ENCODE assay signal across 10 cellular contexts in the genomic region with DNA sequence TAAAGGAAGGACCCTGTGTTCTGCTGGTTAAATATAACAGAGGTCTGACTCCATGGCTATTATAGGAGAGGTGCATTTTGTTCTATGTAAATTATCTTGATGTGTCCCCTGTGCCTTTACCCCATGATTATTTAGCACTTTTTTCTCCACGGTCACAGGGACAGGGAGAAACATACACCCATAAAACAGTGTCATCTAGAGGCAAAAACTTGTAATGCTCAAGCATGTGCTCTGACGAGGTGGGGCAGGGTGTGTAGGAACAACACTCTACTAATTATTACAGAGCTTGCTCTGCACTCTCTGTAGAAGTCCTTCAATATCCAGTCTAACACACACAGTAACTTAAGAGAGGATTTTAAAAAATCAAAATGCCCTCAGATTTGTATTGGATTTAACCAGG.
DNase-seq lines count a peak whose midpoint lies in the region; ATAC-seq and TF ChIP-seq lines count a peak whose summit lies in the region.
"Had no signal": no experiment of that assay in that cellular context is flagged by ENCODE, and none has a peak within 500 bp of the region (broad histone marks: within the 10 kb centered on the region; RNA-seq: fewer than 3 reads in every experiment).

No MANE protein-coding gene starts in this region.

- POLR2A ChIA-PET in GM10248 (lab: Yijun Ruan, JAX), result no interaction called here

- peaks cover 13% of the 10 kb centered on the region for H3K27me3 Mint-ChIP-seq in dendritic cell treated with granulocyte-macrophage colony-stimulating factor and Interleukin-4, amounts not matched to agents 40 ng/mL and 50 ng/mL, for 4 days
- H3K27me3 Mint-ChIP-seq in nephron (ENCODE audit: low read depth), result peaks cover 4% of the 10 kb centered on the region
- no peaks in the 10 kb centered on the region for H3K27me3 Mint-ChIP-seq in activated T-helper 17 cell treated with anti-CD3 and anti-CD28 coated beads, Interleukin-2, amount 50 U/mL, for 72 hours
- H3K27me3 Mint-ChIP-seq: brain had no signal

- H3K4me3 Mint-ChIP-seq in dendritic cell treated with granulocyte-macrophage colony-stimulating factor and Interleukin-4, amounts not matched to agents 40 ng/mL and 50 ng/mL, for 4 days, result no peak overlapping the region
- H3K4me3 Mint-ChIP-seq in nephron, result no peak overlapping the region
- H3K4me3 Mint-ChIP-seq in activated T-helper 17 cell treated with anti-CD3 and anti-CD28 coated beads, Interleukin-2, amount 50 U/mL, for 72 hours, result no peak overlapping the region
- H3K4me3 Mint-ChIP-seq: brain; T-helper 1 cell treated with Interleukin-12 subunit alpha and Interleukin-12 subunit beta and Interleukin-4 antibody, amounts not matched to agents 30 μg/mL and 1 μg/mL, for 36 hours had no signal

- TF ChIP-seq CTCF in GM10248 (IDR thresholded peaks at IDR 0.05; ENCODE audit: control extremely low read depth, extremely low read depth, low read depth, missing control alignments) (peak; percentile 23), nephron (IDR thresholded peaks at IDR 0.05; ENCODE audit: unreplicated experiment in 3 of 3) (no peak)

- intact Hi-C loops in dendritic cell treated with granulocyte-macrophage colony-stimulating factor and Interleukin-4, amounts not matched to agents 40 ng/mL and 50 ng/mL, for 4 days (cut with micrococcal nuclease), result loop anchor here (5.0 kb wide), 2 partner anchors 35 to 50 kb away; no protein-coding TSS in a partner anchor

- peaks cover 41% of the 10 kb centered on the region for H3K4me1 Mint-ChIP-seq in dendritic cell treated with granulocyte-macrophage colony-stimulating factor and Interleukin-4, amounts not matched to agents 40 ng/mL and 50 ng/mL, for 4 days (ENCODE audit: low read depth)
- H3K4me1 Mint-ChIP-seq in nephron, result peaks cover 16% of the 10 kb centered on the region
- H3K4me1 Mint-ChIP-seq in activated T-helper 17 cell treated with anti-CD3 and anti-CD28 coated beads, Interleukin-2, amount 50 U/mL, for 72 hours, result no peaks in the 10 kb centered on the region

- peak overlapping the region; percentile 71 for H3K27ac Mint-ChIP-seq in dendritic cell treated with granulocyte-macrophage colony-stimulating factor and Interleukin-4, amounts not matched to agents 40 ng/mL and 50 ng/mL, for 4 days
- peak overlapping the region; percentile 35 to 71 (median 40) for H3K27ac Mint-ChIP-seq in nephron
- no peak overlapping the region for H3K27ac Mint-ChIP-seq in activated T-helper 17 cell treated with anti-CD3 and anti-CD28 coated beads, Interleukin-2, amount 50 U/mL, for 72 hours
- H3K27ac Mint-ChIP-seq: T-helper 1 cell treated with Interleukin-12 subunit alpha and Interleukin-12 subunit beta and Interleukin-4 antibody, amounts not matched to agents 30 μg/mL and 1 μg/mL, for 36 hours had no signal

- no peaks in the 10 kb centered on the region for H3K9me3 Mint-ChIP-seq in dendritic cell treated with granulocyte-macrophage colony-stimulating factor and Interleukin-4, amounts not matched to agents 40 ng/mL and 50 ng/mL, for 4 days
- H3K9me3 Mint-ChIP-seq in nephron, result peaks cover 3% of the 10 kb centered on the region
- H3K9me3 Mint-ChIP-seq in activated T-helper 17 cell treated with anti-CD3 and anti-CD28 coated beads, Interleukin-2, amount 50 U/mL, for 72 hours, result no peaks in the 10 kb centered on the region
- H3K9me3 Mint-ChIP-seq: T-helper 1 cell treated with Interleukin-12 subunit alpha and Interleukin-12 subunit beta and Interleukin-4 antibody, amounts not matched to agents 30 μg/mL and 1 μg/mL, for 36 hours had no signal

- ATAC-seq in activated T-helper 17 cell treated with anti-CD3 and anti-CD28 coated beads, Interleukin-2, amount 50 U/mL, for 72 hours (replicated peaks), result no peak

- H3K36me3 Mint-ChIP-seq in dendritic cell treated with granulocyte-macrophage colony-stimulating factor and Interleukin-4, amounts not matched to agents 40 ng/mL and 50 ng/mL, for 4 days (ENCODE audit: low read depth), result no peaks in the 10 kb centered on the region
- H3K36me3 Mint-ChIP-seq in nephron (ENCODE audit: low read depth), result peaks cover 20% of the 10 kb centered on the region
- H3K36me3 Mint-ChIP-seq in activated T-helper 17 cell treated with anti-CD3 and anti-CD28 coated beads, Interleukin-2, amount 50 U/mL, for 72 hours (ENCODE audit: low read depth), result no peaks in the 10 kb centered on the region

- DNase-seq in GM10248 (ENCODE audit: extremely low spot score) (no peak), LHCN-M2 (ENCODE audit: low read depth) (peak; percentile 52), GM03348 (ENCODE audit: low spot score) (no peak), NCI-H2107 treated with DMSO at 0.1 percent for 48 hours (lab: John Stamatoyannopoulos, UW; ENCODE audit: unreplicated experiment) (no peak), DMS79 treated with DMSO at 0.1 percent for 48 hours (lab: John Stamatoyannopoulos, UW) (no peak)

- CTCF ChIA-PET in GM10248 (lab: Yijun Ruan, JAX), result interaction anchor here (0.7 to 1.5 kb wide), 3 partner anchors 10 to 37 kb away, joined by 3 to 6 read pairs (median 3); no protein-coding TSS in a partner anchor
